In genomic region chr10:74419491-74420466, GRCh38 we compare ENCODE assay signal across 1 cellular context.
A peak's percentile ranks its signal among the peaks of the same experiment; 100 is the strongest.
TF ChIP-seq lines count a peak whose summit lies in the region.

No MANE protein-coding gene starts in this region.

TF ChIP-seq in K562, 482 proteins besides CTCF, POLR2A, EP300 and RAD21 (continued from another document):
- TF ChIP-seq ESRRB (CRISPR knock-in tag; IDR thresholded peaks at IDR 0.05; ENCODE audit: borderline replicate concordance), result no peak
- TF ChIP-seq ARNT (IDR thresholded peaks at IDR 0.05), result no peak
- 0 out of 2 replicates have a peak, but pooled peaks have one; percentile 38 for TF ChIP-seq ZEB2 (IDR thresholded peaks at IDR 0.05)
- peak; percentile 41; the same call in 1 of the 2 replicates for TF ChIP-seq CBFA2T3 (IDR thresholded peaks at IDR 0.05)
- TF ChIP-seq PML (IDR thresholded peaks at IDR 0.05; ENCODE audit: low read length), result no peak
- no peak for TF ChIP-seq MTA2 (IDR thresholded peaks at IDR 0.05; ENCODE audit: low read depth)
- TF ChIP-seq ATF7 (IDR thresholded peaks at IDR 0.05), result peak; percentile 33; the same call in 1 of the 2 replicates
- no peak for TF ChIP-seq SNAPC5 (CRISPR knock-in tag; IDR thresholded peaks at IDR 0.05)
- peak; percentile 21; the same call in 1 of the 2 replicates for TF ChIP-seq FOXM1 (IDR thresholded peaks at IDR 0.05; ENCODE audit: low read depth)
- no peak for TF ChIP-seq FOXM1 (CRISPR knock-in tag; IDR thresholded peaks at IDR 0.05; ENCODE audit: low read depth)
- TF ChIP-seq MYBL2 (IDR thresholded peaks at IDR 0.05; ENCODE audit: low read depth), result 0 out of 2 replicates have a peak, but pooled peaks have one; percentile 22
- no peak for TF ChIP-seq MYBL2 (CRISPR knock-in tag; IDR thresholded peaks at IDR 0.05; ENCODE audit: borderline replicate concordance)
- no peak for TF ChIP-seq E2F1 (CRISPR knock-in tag; IDR thresholded peaks at IDR 0.05)
- no peak for TF ChIP-seq ARHGAP35 (IDR thresholded peaks at IDR 0.05; ENCODE audit: partially characterized antibody)
- TF ChIP-seq ZNF23 (CRISPR knock-in tag; IDR thresholded peaks at IDR 0.05), result no peak
- TF ChIP-seq, protein P1, sequence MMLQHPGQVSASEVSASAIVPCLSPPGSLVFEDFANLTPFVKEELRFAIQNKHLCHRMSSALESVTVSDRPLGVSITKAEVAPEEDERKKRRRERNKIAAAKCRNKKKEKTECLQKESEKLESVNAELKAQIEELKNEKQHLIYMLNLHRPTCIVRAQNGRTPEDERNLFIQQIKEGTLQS (IDR thresholded peaks at IDR 0.05), result peak; percentile 42
- TF ChIP-seq, protein P1 (CRISPR knock-in tag; conservative IDR thresholded peaks at IDR 0.05), result no peak
- TF ChIP-seq ZKSCAN1 (IDR thresholded peaks at IDR 0.05; ENCODE audit: low read depth, low read length), result no peak
